8 cellular contexts compared by ENCODE assay signal in the genomic region with DNA sequence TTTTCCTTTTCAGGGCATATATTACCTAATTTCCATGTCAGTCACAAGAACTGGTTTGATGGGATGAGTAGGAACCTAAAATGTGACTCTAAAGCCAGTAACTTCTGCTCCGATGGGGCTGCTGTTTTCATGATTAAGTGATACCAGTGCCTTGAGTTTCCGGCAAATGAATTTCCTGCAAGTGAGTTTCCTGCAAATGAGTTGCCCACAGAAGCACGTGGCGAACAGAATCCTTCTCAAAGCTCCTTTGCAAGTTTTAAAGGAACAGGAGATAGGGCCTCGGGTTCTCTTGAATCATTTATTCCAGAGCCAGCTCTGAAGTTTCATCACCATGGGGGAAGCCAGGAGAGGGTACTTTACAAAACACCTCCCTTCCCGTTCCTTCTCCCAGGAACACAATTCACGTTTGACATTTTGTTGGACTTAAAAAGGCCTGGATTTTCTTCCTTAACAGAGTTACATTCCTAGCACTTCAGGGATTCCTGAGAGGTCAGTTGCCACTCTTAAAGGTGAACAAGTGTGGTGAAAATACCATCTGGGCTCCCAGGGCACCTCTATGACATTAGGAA. TPM values are rescaled to one million over a fixed set of nuclear protein-coding genes. Genes with fewer than 3 reads are reported as not detected.
A peak's percentile ranks its signal among the peaks of the same experiment; 100 is the strongest.
DNase-seq lines count a peak whose midpoint lies in the region; ATAC-seq, FAIRE-seq and TF ChIP-seq lines count a peak whose summit lies in the region.

No MANE protein-coding gene starts in this region.

- no peaks in the 10 kb centered on the region for H3K27me3 ChIP-seq in keratinocyte (ENCODE audit: control insufficient read depth, extremely low read depth, insufficient read depth, low read length)

- H3K9me3 ChIP-seq in keratinocyte (ENCODE audit: control insufficient read depth, low read depth, low read length): no peaks in the 10 kb centered on the region

- H3K4me3 ChIP-seq in keratinocyte (ENCODE audit: control insufficient read depth in 2 of 3, extremely low read depth in 1 of 3, insufficient read depth in 2 of 3, low read depth in 1 of 3, low read length in 3 of 3): peak overlapping the region in 2 of 3 experiments; percentile 43 to 45

- H3K4me2 ChIP-seq in keratinocyte (ENCODE audit: control insufficient read depth, extremely low read depth, insufficient read depth, low read depth, low read length): peak overlapping the region; percentile 71

- peaks cover 11% of the 10 kb centered on the region for H4K20me1 ChIP-seq in keratinocyte (ENCODE audit: control insufficient read depth, extremely low read depth, insufficient read depth, low read length)

- peak overlapping the region; percentile 60 to 83 for H3K4me3 Mint-ChIP-seq in stimulated activated naive CD8-positive, alpha-beta T cell treated with anti-CD3 and anti-CD28 coated beads, Interleukin-15, amount 100 ng/mL, for 72 hours

- peaks cover 46% of the 10 kb centered on the region for H3K4me1 Mint-ChIP-seq in stimulated activated naive CD8-positive, alpha-beta T cell treated with anti-CD3 and anti-CD28 coated beads, Interleukin-15, amount 100 ng/mL, for 72 hours

- peak overlapping the region; percentile 87 for H2AFZ ChIP-seq in keratinocyte (ENCODE audit: control insufficient read depth, low read length)

- no peaks in the 10 kb centered on the region for H3K27me3 Mint-ChIP-seq in stimulated activated naive CD8-positive, alpha-beta T cell treated with anti-CD3 and anti-CD28 coated beads, Interleukin-15, amount 100 ng/mL, for 72 hours

- FAIRE-seq in keratinocyte (lab: Jason Lieb, UNC): peak; percentile 51

- ATAC-seq in stimulated activated naive CD8-positive, alpha-beta T cell treated with anti-CD3 and anti-CD28 coated beads, Interleukin-15, amount 100 ng/mL, for 72 hours: no peak
- ATAC-seq in HG02588 (IDR thresholded peaks at IDR 0.05; ENCODE audit: unreplicated experiment): no peak
- ATAC-seq in HG03457 (IDR thresholded peaks at IDR 0.05; ENCODE audit: unreplicated experiment): no peak

- peak overlapping the region; percentile 46 for H3K9ac ChIP-seq in keratinocyte (ENCODE audit: control insufficient read depth, extremely low read depth, insufficient read depth, low read length)

- peaks cover 31% of the 10 kb centered on the region for H3K4me1 ChIP-seq in keratinocyte (ENCODE audit: control insufficient read depth, extremely low read depth, insufficient read depth, low read length)

- peak overlapping the region; percentile 42 for H3K27ac ChIP-seq in keratinocyte (ENCODE audit: control insufficient read depth, insufficient read depth, low read length)

- peak overlapping the region; percentile 21 to 97 for H3K27ac Mint-ChIP-seq in stimulated activated naive CD8-positive, alpha-beta T cell treated with anti-CD3 and anti-CD28 coated beads, Interleukin-15, amount 100 ng/mL, for 72 hours

- DNase-seq in activated CD4-positive, alpha-beta T cell treated with anti-CD3 and anti-CD28 coated beads for 4 hours: peak; percentile 52 to 56
- no peak for DNase-seq in activated CD4-positive, alpha-beta T cell treated with anti-CD3 and anti-CD28 coated beads for 1 hour
- DNase-seq in activated naive CD4-positive, alpha-beta T cell treated with anti-CD3 and anti-CD28 coated beads, Interleukin-2, amount 50 U/mL, for 16 hours: peak; percentile 31
- DNase-seq in keratinocyte (ENCODE audit: low read depth, low spot score) (no peak), NCI-H69 (lab: John Stamatoyannopoulos, UW) (no peak)
- DNase-seq in stimulated activated naive CD8-positive, alpha-beta T cell treated with anti-CD3 and anti-CD28 coated beads, Interleukin-15, amount 100 ng/mL, for 72 hours: peak in 1 of 2 donors; percentile 41

- H3K9me3 Mint-ChIP-seq in stimulated activated naive CD8-positive, alpha-beta T cell treated with anti-CD3 and anti-CD28 coated beads, Interleukin-15, amount 100 ng/mL, for 72 hours: no peaks in the 10 kb centered on the region

- H3K79me2 ChIP-seq in keratinocyte (ENCODE audit: control insufficient read depth, insufficient read depth, low read length): peaks cover 28% of the 10 kb centered on the region

- TF ChIP-seq CTCF in keratinocyte (optimal IDR thresholded peaks at IDR 0.05 in 1 of 3, IDR thresholded peaks at IDR 0.05 in 1 of 3, conservative IDR thresholded peaks at IDR 0.05 in 1 of 3; ENCODE audit: extremely low read depth in 1 of 3, insufficient read depth in 2 of 3, low read length in 3 of 3): no peak

- H3K36me3 ChIP-seq in keratinocyte (ENCODE audit: control insufficient read depth in 2 of 2, extremely low read depth in 1 of 2, insufficient read depth in 2 of 2, low read length in 2 of 2): no peaks in the 10 kb centered on the region

- dilution Hi-C loops in keratinocyte (cut with MboI; ENCODE audit: extremely low pct_ligation_motif_present, low sequenced_read_pairs): no loop called here

- H3K9me1 ChIP-seq in keratinocyte (ENCODE audit: control insufficient read depth, extremely low read depth, insufficient read depth, low read length): no peaks in the 10 kb centered on the region

RNA-seq across cellular contexts. Expression of a gene that starts 2.2 kb away (rescaled TPM):
- 23.3 to 35.9 TPM (median 23.7 TPM) in 3 replicates for polyA plus RNA-seq in keratinocyte
- polyA plus RNA-seq in keratinocyte (2011; ENCODE audit: low read depth): 5.6 TPM
- 14.6 and 27.5 TPM in 2 replicates for polyA plus RNA-seq in keratinocyte (2011; cell fraction: cytosol; rRNA removed)
- 21.6 and 28.6 TPM in 2 replicates for polyA plus RNA-seq in keratinocyte (2011; cell fraction: nucleus; rRNA removed)
- polyA plus RNA-seq in keratinocyte (2012; ENCODE audit: low replicate concordance): 16.2 and 20.7 TPM in 2 replicates
- 35.9 to 44.9 TPM (median 36.5 TPM) in 3 replicates for polyA minus RNA-seq in keratinocyte
- 27.0 TPM for polyA minus RNA-seq in keratinocyte (2011; cell fraction: cytosol; rRNA and poly(A)+ RNA removed)
- polyA minus RNA-seq in keratinocyte (2011; cell fraction: nucleus; rRNA and poly(A)+ RNA removed): 17.8 and 30.9 TPM in 2 replicates

RNA-seq across cellular contexts. Expression of a gene that starts 28.6 kb away (rescaled TPM):
- polyA plus RNA-seq in keratinocyte: 14.4 to 31.8 TPM (median 30.6 TPM) in 3 replicates
- 2.3 TPM for polyA plus RNA-seq in keratinocyte (2011; ENCODE audit: low read depth)
- polyA plus RNA-seq in keratinocyte (2011; cell fraction: cytosol; rRNA removed): 17.0 and 25.0 TPM in 2 replicates
- polyA plus RNA-seq in keratinocyte (2011; cell fraction: nucleus; rRNA removed): 31.0 and 34.6 TPM in 2 replicates
- 13.4 and 19.4 TPM in 2 replicates for polyA plus RNA-seq in keratinocyte (2012; ENCODE audit: low replicate concordance)
- polyA minus RNA-seq in keratinocyte: 11.8 to 23.0 TPM (median 14.3 TPM) in 3 replicates
- polyA minus RNA-seq in keratinocyte (2011; cell fraction: cytosol; rRNA and poly(A)+ RNA removed): 14.4 TPM
- 16.4 and 23.4 TPM in 2 replicates for polyA minus RNA-seq in keratinocyte (2011; cell fraction: nucleus; rRNA and poly(A)+ RNA removed)

Comparison
In these comparisons a context has a peak if more than half of its experiments do, and no peak if none do; other contexts are left out.
1. DNase-seq: peak in activated CD4-positive, alpha-beta T cell treated with anti-CD3 and anti-CD28 coated beads for 4 hours (2 of 2) and activated naive CD4-positive, alpha-beta T cell treated with anti-CD3 and anti-CD28 coated beads, Interleukin-2, amount 50 U/mL, for 16 hours (single experiment); none in activated CD4-positive, alpha-beta T cell treated with anti-CD3 and anti-CD28 coated beads for 1 hour (single experiment), keratinocyte (single experiment) and NCI-H69 (single experiment).